In the genomic region with DNA sequence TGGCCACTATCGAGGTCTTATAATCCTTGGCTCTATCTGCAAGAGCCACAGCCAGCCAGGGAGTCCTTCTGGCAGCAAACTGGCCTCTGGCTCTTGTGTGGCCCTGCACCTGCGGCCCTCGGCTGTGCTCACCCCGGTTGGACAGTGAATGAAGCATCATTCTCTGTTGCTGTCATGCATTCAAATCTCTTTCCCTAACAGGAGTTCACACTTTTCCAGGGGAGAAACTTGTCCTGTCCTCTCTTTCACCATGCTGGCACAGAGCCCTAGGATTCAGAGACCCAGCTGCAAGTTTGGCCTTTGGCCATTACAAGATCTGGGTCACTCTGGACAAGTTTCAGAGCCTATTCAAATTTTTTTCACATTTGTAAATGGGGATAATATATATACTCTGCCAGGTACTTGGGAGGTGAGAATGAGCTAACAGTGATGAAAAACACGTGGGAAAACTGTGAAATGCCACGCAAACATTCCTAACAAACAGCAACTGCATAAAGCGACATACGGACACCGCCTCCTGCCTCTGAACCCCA, we compare ENCODE assay signal across 13 cellular contexts. TPM values are rescaled to one million over a fixed set of nuclear protein-coding genes. Genes with fewer than 3 reads are reported as not detected.
DNase-seq lines count a peak whose midpoint lies in the region; ATAC-seq and TF ChIP-seq lines count a peak whose summit lies in the region.
"Had no signal": no experiment of that assay in that cellular context is flagged by ENCODE, and none has a peak within 500 bp of the region (broad histone marks: within the 10 kb centered on the region; RNA-seq: fewer than 3 reads in every experiment).

No MANE protein-coding gene starts in this region.

- peaks cover 37% of the 10 kb centered on the region for H3K4me1 ChIP-seq in ACC112 (ENCODE audit: control insufficient read depth, insufficient read depth, low read length, unreplicated experiment)
- H3K4me1 ChIP-seq in ovary (ENCODE audit: insufficient read depth): peaks cover 20% of the 10 kb centered on the region

- WGBS in ovary, 3 donors: 43 to 47% (median 46%) methylated on average over 9 of the region's 9 CpGs

- H3K27ac Mint-ChIP-seq in activated T-helper 17 cell treated with anti-CD3 and anti-CD28 coated beads, Interleukin-2, amount 50 U/mL, for 72 hours: peak overlapping the region; percentile 50

- no peaks in the 10 kb centered on the region for H3K36me3 ChIP-seq in ACC112 (ENCODE audit: insufficient read depth, low read length)
- H3K36me3 ChIP-seq in ovary: no peaks in the 10 kb centered on the region

- ATAC-seq in activated T-helper 17 cell treated with anti-CD3 and anti-CD28 coated beads, Interleukin-2, amount 50 U/mL, for 72 hours (replicated peaks): no peak
- no peak for ATAC-seq in GM19328 (IDR thresholded peaks at IDR 0.05; ENCODE audit: unreplicated experiment)
- ATAC-seq: WTC11 had no signal

- DNase-seq in fibroblast of the conjunctiva (ENCODE audit: low read depth) (peak; percentile 27), ovary (peak in 3 of 5 donors; percentile 60 to 65 (median 64)), NCI-H1930 (lab: John Stamatoyannopoulos, UW) (no peak), cerebellar nuclear complex (lab: John Stamatoyannopoulos, UW) (no peak)
- no peak for DNase-seq in stimulated activated naive CD4-positive, alpha-beta T cell (lab: John Stamatoyannopoulos, UW)
- DNase-seq: activated naive CD4-positive, alpha-beta T cell treated with Interleukin-2 at 50 U/mL for 16 hours; NCI-H1105 treated with DMSO at 0.1 percent for 48 hours had no signal

- no peak for TF ChIP-seq EP300 in ovary (IDR thresholded peaks at IDR 0.05)

- no peaks in the 10 kb centered on the region for H3K9me3 Mint-ChIP-seq in activated T-helper 17 cell treated with anti-CD3 and anti-CD28 coated beads, Interleukin-2, amount 50 U/mL, for 72 hours
- H3K9me3 Mint-ChIP-seq: neural crest cell, WTC11 had no signal

- intact Hi-C loops in ovary (cut with DNase I): loop anchor here in 1 of 4 donors (5.0 kb wide), 1 partner anchor 49 kb away; no protein-coding TSS in a partner anchor

- no peak for TF ChIP-seq POLR2A in ovary (IDR thresholded peaks at IDR 0.05)

- no peak for TF ChIP-seq CTCF in ovary (IDR thresholded peaks at IDR 0.05)

- no peak overlapping the region for H3K4me3 Mint-ChIP-seq in activated T-helper 17 cell treated with anti-CD3 and anti-CD28 coated beads, Interleukin-2, amount 50 U/mL, for 72 hours
- H3K4me3 Mint-ChIP-seq: neural crest cell, WTC11 had no signal

- H3K9me3 ChIP-seq in ovary: no peaks in the 10 kb centered on the region
- H3K9me3 ChIP-seq: BLaER1 treated with 17β-estradiol and CSF1 and Interleukin-3, amounts not matched to agents 10 nM and 100 nM had no signal

- no peak overlapping the region for H2AFZ ChIP-seq in ACC112 (ENCODE audit: low read length, unreplicated experiment)

- no peaks in the 10 kb centered on the region for H3K27me3 ChIP-seq in ACC112 (ENCODE audit: insufficient read depth, low read length)
- H3K27me3 ChIP-seq in ovary: no peaks in the 10 kb centered on the region
- H3K27me3 ChIP-seq: BLaER1 treated with 17β-estradiol and CSF1 and Interleukin-3, amounts not matched to agents 10 nM and 100 nM had no signal

- no peaks in the 10 kb centered on the region for H3K79me2 ChIP-seq in ACC112 (ENCODE audit: control insufficient read depth, insufficient read depth, low read length, unreplicated experiment)

- peaks cover 5% of the 10 kb centered on the region for H3K4me1 Mint-ChIP-seq in activated T-helper 17 cell treated with anti-CD3 and anti-CD28 coated beads, Interleukin-2, amount 50 U/mL, for 72 hours

- no peaks in the 10 kb centered on the region for H3K27me3 Mint-ChIP-seq in activated T-helper 17 cell treated with anti-CD3 and anti-CD28 coated beads, Interleukin-2, amount 50 U/mL, for 72 hours

- H3K36me3 Mint-ChIP-seq in activated T-helper 17 cell treated with anti-CD3 and anti-CD28 coated beads, Interleukin-2, amount 50 U/mL, for 72 hours (ENCODE audit: low read depth): peaks cover 20% of the 10 kb centered on the region

- H3K4me3 ChIP-seq in ACC112 (ENCODE audit: low read depth, low read length) (peak overlapping the region; percentile 52), ovary (no peak overlapping the region)
- H3K4me3 ChIP-seq: BLaER1 treated with 17β-estradiol and CSF1 and Interleukin-3, amounts not matched to agents 10 nM and 100 nM had no signal

- peak overlapping the region; percentile 96 for H3K27ac ChIP-seq in ACC112 (ENCODE audit: low read depth, low read length)
- peak overlapping the region; percentile 48 to 51 for H3K27ac ChIP-seq in ovary
- H3K27ac ChIP-seq: BLaER1 treated with 17β-estradiol and CSF1 and Interleukin-3, amounts not matched to agents 10 nM and 100 nM had no signal

RNA-seq across cellular contexts. Expression of a gene that starts 34.2 kb away (rescaled TPM):
- 10 to 100 TPM; 31.5 to 36.5 TPM for total RNA-seq in activated T-helper 17 cell treated with anti-CD3 and anti-CD28 coated beads, Interleukin-2, amount 50 U/mL, for 72 hours
- 10 to 100 TPM; 24.9 to 48.3 (median 38.6) TPM for total RNA-seq in ovary
- 10 to 100 TPM; 15.3 to 30.3 TPM for polyA plus RNA-seq in ovary

RNA-seq across cellular contexts. Expression of a gene that starts 36.8 kb away (rescaled TPM):
- total RNA-seq in activated T-helper 17 cell treated with anti-CD3 and anti-CD28 coated beads, Interleukin-2, amount 50 U/mL, for 72 hours: 10 to 100 TPM; 15.7 to 58.8 TPM
- total RNA-seq in ovary: 100 to 1,000 TPM in 1 of 7 donors, 10 to 100 TPM in 6; 15.0 to 153 (median 19.4) TPM
- polyA plus RNA-seq in ovary: 10 to 100 TPM; 13.3 to 25.2 TPM

RNA-seq across cellular contexts. Expression of a gene that starts 57.0 kb away (rescaled TPM):
- total RNA-seq in activated T-helper 17 cell treated with anti-CD3 and anti-CD28 coated beads, Interleukin-2, amount 50 U/mL, for 72 hours: 10 to 100 TPM; 36.6 to 90.7 TPM
- 10 to 100 TPM; 22.5 to 60.5 (median 39.4) TPM for total RNA-seq in ovary
- polyA plus RNA-seq in ovary: 10 to 100 TPM; 16.4 to 68.4 TPM

Comparison
In these comparisons a context has a peak if more than half of its experiments do, and no peak if none do; other contexts are left out.
1. DNase-seq: peak in fibroblast of the conjunctiva (single experiment) and ovary (3 of 5); none in NCI-H1930 (0 of 2), cerebellar nuclear complex (0 of 2) and stimulated activated naive CD4-positive, alpha-beta T cell (0 of 6).